Comparison of ENCODE assay signal across 17 cellular contexts in the genomic region with DNA sequence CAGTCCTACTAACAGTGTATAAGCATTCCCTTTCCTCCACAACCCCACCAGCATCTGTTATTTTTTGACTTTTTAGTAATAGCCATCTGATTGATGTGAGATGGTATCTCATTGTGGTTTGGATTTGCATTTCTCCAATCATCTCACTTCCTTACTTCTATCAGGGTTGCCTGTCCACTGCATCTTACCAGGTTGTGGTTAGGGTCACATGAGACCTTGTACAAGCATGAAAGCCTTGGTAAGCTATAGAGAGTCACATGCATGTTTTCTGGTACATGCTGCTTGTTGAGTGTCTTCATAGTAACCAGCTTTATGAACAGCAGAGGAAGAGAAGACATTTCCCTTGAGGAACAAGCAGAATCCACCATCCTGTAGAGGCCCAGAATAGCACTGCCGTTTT.
DNase-seq lines count a peak whose midpoint lies in the region; ATAC-seq, FAIRE-seq and TF ChIP-seq lines count a peak whose summit lies in the region.
"Had no signal": no experiment of that assay in that cellular context is flagged by ENCODE, and none has a peak within 500 bp of the region (broad histone marks: within the 10 kb centered on the region; RNA-seq: fewer than 3 reads in every experiment).

No MANE protein-coding gene starts in this region.

- H3K4me1 Mint-ChIP-seq in osteocyte (ENCODE audit: unreplicated experiment) = no peaks in the 10 kb centered on the region

- ATAC-seq in GM18520 (IDR thresholded peaks at IDR 0.05; ENCODE audit: unreplicated experiment) (peak; percentile 65), GM21367 (IDR thresholded peaks at IDR 0.05; ENCODE audit: unreplicated experiment) (peak; percentile 80), HG03139 (IDR thresholded peaks at IDR 0.05; ENCODE audit: unreplicated experiment) (peak; percentile 83), left cardiac atrium (no peak)
- ATAC-seq: effector memory CD8-positive, alpha-beta T cell; HepG2; left ventricle myocardium superior had no signal

- no peak for TF ChIP-seq CTCF in osteocyte (IDR thresholded peaks at IDR 0.05)

- DNase-seq in NAMALWA (ENCODE audit: low spot score) (peak; percentile 4), left cardiac atrium (no peak), osteocyte (ENCODE audit: extremely low spot score, unreplicated experiment) (no peak), HuH-7 (ENCODE audit: low spot score) (no peak), GM19239 (ENCODE audit: insufficient read length, low spot score) (no peak)
- DNase-seq: activated naive CD4-positive, alpha-beta T cell treated with anti-CD3 and anti-CD28 coated beads for 36 hours; cerebellar nuclear complex; effector memory CD8-positive, alpha-beta T cell; left ventricle myocardium superior; MG63; NCI-H187; stimulated activated CD8-positive, alpha-beta memory T cell treated with anti-CD3 and anti-CD28 coated beads, Interleukin-4, amount 100 ng/mL, for 48 hours; T-helper 1 cell had no signal

- FAIRE-seq in GM19239 (lab: Jason Lieb, UNC) = no peak
- FAIRE-seq: HepG2 had no signal

- no peak overlapping the region for H3K4me3 Mint-ChIP-seq in osteocyte (ENCODE audit: unreplicated experiment)
- H3K4me3 Mint-ChIP-seq: activated naive CD4-positive, alpha-beta T cell treated with anti-CD3 and anti-CD28 coated beads for 36 hours; effector memory CD8-positive, alpha-beta T cell had no signal

- peaks cover 15% of the 10 kb centered on the region for H3K27me3 Mint-ChIP-seq in osteocyte (ENCODE audit: unreplicated experiment)

- no peaks in the 10 kb centered on the region for H3K36me3 Mint-ChIP-seq in osteocyte (ENCODE audit: unreplicated experiment)

- H3K9me3 Mint-ChIP-seq in osteocyte (ENCODE audit: unreplicated experiment) = no peaks in the 10 kb centered on the region
- H3K9me3 Mint-ChIP-seq: activated naive CD4-positive, alpha-beta T cell treated with anti-CD3 and anti-CD28 coated beads for 36 hours had no signal

- intact Hi-C loops in left cardiac atrium (cut with DNase I) = no loop called here

- H3K27ac Mint-ChIP-seq in osteocyte (ENCODE audit: unreplicated experiment) = no peak overlapping the region
- H3K27ac Mint-ChIP-seq: activated naive CD4-positive, alpha-beta T cell treated with anti-CD3 and anti-CD28 coated beads for 36 hours; effector memory CD8-positive, alpha-beta T cell had no signal

Comparison
In these comparisons a context has a peak if more than half of its experiments do, and no peak if none do; other contexts are left out.
1. ATAC-seq: peak in GM18520 (single experiment), GM21367 (single experiment) and HG03139 (single experiment); none in left cardiac atrium (0 of 2).